12 cellular contexts compared by ENCODE assay signal in the genomic region with DNA sequence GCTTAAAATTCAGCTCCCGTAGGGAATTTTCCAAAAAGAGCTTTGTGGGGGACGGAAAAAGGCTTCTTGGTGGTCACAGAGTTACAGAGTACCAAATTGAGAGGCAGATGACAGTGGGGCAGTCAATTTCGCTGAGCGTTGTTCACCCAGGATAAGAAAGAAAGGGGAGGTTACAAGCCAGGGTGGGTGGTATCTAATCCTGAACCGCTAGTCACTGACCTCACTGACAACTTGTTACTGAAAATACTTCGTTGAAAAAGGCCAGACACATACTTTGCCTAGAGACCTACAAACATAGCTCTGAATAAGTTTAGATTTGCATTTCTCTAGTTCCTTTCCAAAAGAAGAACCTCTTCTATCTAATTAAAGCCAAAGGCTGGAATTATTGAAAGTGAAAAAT. TPM values are rescaled to one million over a fixed set of nuclear protein-coding genes. Genes with fewer than 3 reads are reported as not detected.
A peak's percentile ranks its signal among the peaks of the same experiment; 100 is the strongest.
DNase-seq lines count a peak whose midpoint lies in the region; ATAC-seq and TF ChIP-seq lines count a peak whose summit lies in the region.
"Had no signal": no experiment of that assay in that cellular context is flagged by ENCODE, and none has a peak within 500 bp of the region (broad histone marks: within the 10 kb centered on the region; RNA-seq: fewer than 3 reads in every experiment).

CTNNA3 (minus strand) TSS at position 167 of the 400 bp plus-strand sequence.

- no peaks in the 10 kb centered on the region for H3K36me3 Mint-ChIP-seq in activated naive CD8-positive, alpha-beta T cell treated with anti-CD3 and anti-CD28 coated beads, Interleukin-2, amount 50 U/mL, for 24 hours (ENCODE audit: low read depth)

- DNase-seq in left ventricle myocardium superior = no peak
- DNase-seq in tibial nerve (ENCODE audit: low spot score in 2 of 2) = no peak
- no peak for DNase-seq in WERI-Rb-1
- no peak for DNase-seq in activated CD4-positive, CD25-positive, alpha-beta regulatory T cell (lab: John Stamatoyannopoulos, UW)
- no peak for DNase-seq in activated CD4-positive, alpha-beta T cell treated with anti-CD3 and anti-CD28 coated beads for 4 hours
- no peak for DNase-seq in activated naive CD8-positive, alpha-beta T cell treated with anti-CD3 and anti-CD28 coated beads, Interleukin-2, amount 50 U/mL, for 24 hours
- DNase-seq: esophagus squamous epithelium, NCI-H526 treated with DMSO at 0.1 percent for 48 hours had no signal

- H3K9me3 Mint-ChIP-seq in activated naive CD8-positive, alpha-beta T cell treated with anti-CD3 and anti-CD28 coated beads, Interleukin-2, amount 50 U/mL, for 24 hours = no peaks in the 10 kb centered on the region

- TF ChIP-seq CTCF in tibial nerve (IDR thresholded peaks at IDR 0.05) = no peak
- TF ChIP-seq CTCF in WERI-Rb-1 (IDR thresholded peaks at IDR 0.05; ENCODE audit: low read depth, low read length) = no peak

- H3K36me3 ChIP-seq in tibial nerve = no peaks in the 10 kb centered on the region
- no peaks in the 10 kb centered on the region for H3K36me3 ChIP-seq in WERI-Rb-1
- H3K36me3 ChIP-seq: esophagus squamous epithelium had no signal

- ATAC-seq in GM19395 (IDR thresholded peaks at IDR 0.05; ENCODE audit: unreplicated experiment) = peak; percentile 64
- peak; percentile 70 for ATAC-seq in HG03378 (IDR thresholded peaks at IDR 0.05; ENCODE audit: unreplicated experiment)
- peak; percentile 96 for ATAC-seq in left ventricle myocardium superior
- no peak for ATAC-seq in activated naive CD8-positive, alpha-beta T cell treated with anti-CD3 and anti-CD28 coated beads, Interleukin-2, amount 50 U/mL, for 24 hours
- ATAC-seq: left lobe of liver had no signal

- peak within 1 kb of the TSS in 1 of 4 donors; percentile 29 for H3K27ac ChIP-seq in tibial nerve
- H3K27ac ChIP-seq in WERI-Rb-1 = no peak within 1 kb of the TSS
- H3K27ac ChIP-seq: KMS-11 had no signal

- H3K4me3 ChIP-seq in tibial nerve = no peak within 1 kb of the TSS
- H3K4me3 ChIP-seq in WERI-Rb-1 (ENCODE audit: low read depth, low read length) = no peak within 1 kb of the TSS

- no peak for TF ChIP-seq EP300 in tibial nerve (IDR thresholded peaks at IDR 0.05)

- no peak for TF ChIP-seq POLR2A in tibial nerve (IDR thresholded peaks at IDR 0.05)

- H3K9me3 ChIP-seq in tibial nerve (no peaks in the 10 kb centered on the region), WERI-Rb-1 (ENCODE audit: severe bottlenecking) (peaks cover 2% of the 10 kb centered on the region)
- H3K9me3 ChIP-seq: esophagus squamous epithelium had no signal

- intact Hi-C loops in left ventricle myocardium superior (cut with micrococcal nuclease) = no loop called here

- peaks cover 0 to 22% (median 0%) of the 10 kb centered on the region in 4 donors for H3K4me1 ChIP-seq in tibial nerve

- no peaks in the 10 kb centered on the region for H3K27me3 ChIP-seq in tibial nerve
- peaks cover 16% of the 10 kb centered on the region for H3K27me3 ChIP-seq in WERI-Rb-1 (ENCODE audit: insufficient read depth, low read depth, severe bottlenecking)
- H3K27me3 ChIP-seq: esophagus squamous epithelium had no signal

- no peak within 1 kb of the TSS for H3K4me3 Mint-ChIP-seq in activated naive CD8-positive, alpha-beta T cell treated with anti-CD3 and anti-CD28 coated beads, Interleukin-2, amount 50 U/mL, for 24 hours

- WGBS in tibial nerve, 2 donors = 35 to 44% methylated on average over 6 of the region's 6 CpGs

- no peak within 1 kb of the TSS for H3K27ac Mint-ChIP-seq in activated naive CD8-positive, alpha-beta T cell treated with anti-CD3 and anti-CD28 coated beads, Interleukin-2, amount 50 U/mL, for 24 hours

- no peaks in the 10 kb centered on the region for H3K4me1 Mint-ChIP-seq in activated naive CD8-positive, alpha-beta T cell treated with anti-CD3 and anti-CD28 coated beads, Interleukin-2, amount 50 U/mL, for 24 hours

- H3K27me3 Mint-ChIP-seq in activated naive CD8-positive, alpha-beta T cell treated with anti-CD3 and anti-CD28 coated beads, Interleukin-2, amount 50 U/mL, for 24 hours = peaks cover 20% of the 10 kb centered on the region

RNA-seq across cellular contexts. Expression of gene CTNNA3, which starts in this region (rescaled TPM):
- total RNA-seq in left ventricle myocardium superior = 130 TPM
- 10 to 100 TPM; 15.9 to 36.1 (median 23.1) TPM for total RNA-seq in tibial nerve
